In the genomic region with DNA sequence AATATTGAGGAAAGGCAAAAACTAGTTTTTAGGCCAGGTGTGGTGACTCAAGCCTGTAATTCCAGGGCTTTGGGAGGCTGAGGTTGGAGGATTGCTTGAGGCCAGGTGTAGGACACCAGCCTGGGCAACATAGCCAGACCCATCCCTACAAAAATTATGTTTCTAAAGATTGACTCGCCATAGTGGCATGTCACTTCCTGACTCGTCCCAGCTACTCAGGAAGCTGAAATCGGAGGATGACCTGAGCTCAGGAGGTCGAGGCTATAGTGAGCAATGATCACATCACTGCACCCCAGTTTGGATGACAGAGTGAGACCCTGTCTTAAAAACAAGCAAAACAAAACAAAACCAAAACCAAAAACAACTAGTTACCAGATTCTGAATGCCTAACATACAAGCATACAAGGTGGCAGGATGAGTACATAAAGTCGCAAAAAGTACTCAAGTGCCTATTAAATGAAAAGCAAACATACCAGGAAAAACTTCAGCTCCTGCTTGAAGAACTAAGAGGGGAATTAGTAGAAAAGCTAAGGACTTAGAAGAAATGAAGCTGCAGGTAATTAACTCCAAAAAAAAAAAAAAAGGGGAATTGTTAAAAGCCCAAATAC, we compare ENCODE assay signal across 15 cellular contexts. TPM values are rescaled to one million over a fixed set of nuclear protein-coding genes. Genes with fewer than 3 reads are reported as not detected.
DNase-seq lines count a peak whose midpoint lies in the region; TF ChIP-seq lines count a peak whose summit lies in the region.
"Had no signal": no experiment of that assay in that cellular context is flagged by ENCODE, and none has a peak within 500 bp of the region (broad histone marks: within the 10 kb centered on the region; RNA-seq: fewer than 3 reads in every experiment).

No MANE protein-coding gene starts in this region.

- POLR2A ChIA-PET in CD8-positive, alpha-beta memory T cell (lab: Charles Lee) = no interaction called here

- DNase-seq in activated T-cell treated with anti-CD3 and anti-CD28 coated beads, Interleukin-2, amount 50 U/mL, for 24 hours = no peak
- no peak for DNase-seq in activated T-cell treated with anti-CD3 and anti-CD28 coated beads, Interleukin-2, amount 50 U/mL, for 1 hour
- DNase-seq in NCI-H226 (peak; percentile 11), dermis blood vessel endothelial cell (peak; percentile 26), NCI-H1694 treated with DMSO at 0.1 percent for 48 hours (lab: John Stamatoyannopoulos, UW) (no peak), LoVo (ENCODE audit: low spot score) (no peak)
- no peak for DNase-seq in CD8-positive, alpha-beta memory T cell
- DNase-seq: GF-D8, heart right ventricle, mesendoderm, NCI-H1930, retina, T1000 had no signal

- H3K27me3 ChIP-seq in neutrophil = no peaks in the 10 kb centered on the region
- H3K27me3 ChIP-seq in CD8-positive, alpha-beta memory T cell (ENCODE audit: insufficient read depth, low read length, poor library complexity, severe bottlenecking) = no peaks in the 10 kb centered on the region
- H3K27me3 ChIP-seq: heart right ventricle, tibial nerve had no signal

- H3K27me3 Mint-ChIP-seq in activated T-cell treated with anti-CD3 and anti-CD28 coated beads, Interleukin-2, amount 50 U/mL, for 24 hours = no peaks in the 10 kb centered on the region
- no peaks in the 10 kb centered on the region for H3K27me3 Mint-ChIP-seq in CD8-positive, alpha-beta memory T cell

- no peak overlapping the region for H3K4me3 Mint-ChIP-seq in activated T-cell treated with anti-CD3 and anti-CD28 coated beads, Interleukin-2, amount 50 U/mL, for 24 hours
- H3K4me3 Mint-ChIP-seq in CD8-positive, alpha-beta memory T cell = peak overlapping the region in 1 of 7 donors; percentile 6

- peak overlapping the region; percentile 81 for H3K27ac Mint-ChIP-seq in activated T-cell treated with anti-CD3 and anti-CD28 coated beads, Interleukin-2, amount 50 U/mL, for 24 hours
- H3K27ac Mint-ChIP-seq in CD8-positive, alpha-beta memory T cell = peak overlapping the region in 4 of 8 donors; percentile 57 to 86 (median 76)

- H3K4me1 ChIP-seq in neutrophil (ENCODE audit: control insufficient read depth in 1 of 2, insufficient read depth in 1 of 2, low read depth in 1 of 2, low read length in 1 of 2) = peaks cover 7 to 9% of the 10 kb centered on the region in 2 experiments
- no peaks in the 10 kb centered on the region for H3K4me1 ChIP-seq in CD8-positive, alpha-beta memory T cell (ENCODE audit: insufficient read depth, low read length)
- H3K4me1 ChIP-seq: tibial nerve had no signal

- H3K4me1 Mint-ChIP-seq in activated T-cell treated with anti-CD3 and anti-CD28 coated beads, Interleukin-2, amount 50 U/mL, for 24 hours (ENCODE audit: low read depth) = peaks cover 20% of the 10 kb centered on the region
- H3K4me1 Mint-ChIP-seq in CD8-positive, alpha-beta memory T cell = peaks cover 6 to 24% (median 22%) of the 10 kb centered on the region in 3 donors

- H3K9me3 ChIP-seq in neutrophil = no peaks in the 10 kb centered on the region
- no peaks in the 10 kb centered on the region for H3K9me3 ChIP-seq in CD8-positive, alpha-beta memory T cell (ENCODE audit: low read length)
- H3K9me3 ChIP-seq: heart right ventricle, tibial nerve had no signal

- H3K36me3 ChIP-seq in neutrophil = peaks cover 25% of the 10 kb centered on the region
- H3K36me3 ChIP-seq in CD8-positive, alpha-beta memory T cell (ENCODE audit: insufficient read depth, low read length) = no peaks in the 10 kb centered on the region

- no peaks in the 10 kb centered on the region for H3K9me3 Mint-ChIP-seq in activated T-cell treated with anti-CD3 and anti-CD28 coated beads, Interleukin-2, amount 50 U/mL, for 24 hours
- no peaks in the 10 kb centered on the region for H3K9me3 Mint-ChIP-seq in CD8-positive, alpha-beta memory T cell

- H3K36me3 Mint-ChIP-seq in activated T-cell treated with anti-CD3 and anti-CD28 coated beads, Interleukin-2, amount 50 U/mL, for 24 hours (ENCODE audit: low read depth) = peaks cover 87% of the 10 kb centered on the region
- H3K36me3 Mint-ChIP-seq in CD8-positive, alpha-beta memory T cell = peaks cover 8 to 61% (median 9%) of the 10 kb centered on the region in 3 donors

- H3K27ac ChIP-seq in neutrophil = peak overlapping the region; percentile 57
- no peak overlapping the region for H3K27ac ChIP-seq in CD8-positive, alpha-beta memory T cell (ENCODE audit: low read depth, low read length)
- H3K27ac ChIP-seq: heart right ventricle, tibial nerve had no signal

- CTCF ChIA-PET in CD8-positive, alpha-beta memory T cell (lab: Charles Lee) = no interaction called here

- H3K4me3 ChIP-seq in neutrophil (ENCODE audit: low read depth in 1 of 2, low read length in 1 of 2) = no peak overlapping the region
- no peak overlapping the region for H3K4me3 ChIP-seq in CD8-positive, alpha-beta memory T cell (ENCODE audit: low read length)
- H3K4me3 ChIP-seq: heart right ventricle, tibial nerve had no signal

- no peak for TF ChIP-seq CTCF in neutrophil (IDR thresholded peaks at IDR 0.05)

RNA-seq across cellular contexts. Expression of a gene that starts 14.1 kb away (rescaled TPM):
- 8.7 and 8.8 TPM in 2 replicates for total RNA-seq in dermis blood vessel endothelial cell
- total RNA-seq in CD8-positive, alpha-beta memory T cell = 10 to 100 TPM; 15.7 to 16.4 TPM
- polyA plus RNA-seq in CD8-positive, alpha-beta memory T cell = 13.0 TPM

RNA-seq across cellular contexts. Expression of a gene that starts 34.0 kb away (rescaled TPM):
- total RNA-seq in dermis blood vessel endothelial cell = 31.3 and 61.8 TPM in 2 replicates
- total RNA-seq in CD8-positive, alpha-beta memory T cell = 10 to 100 TPM; 35.8 to 36.6 TPM
- polyA plus RNA-seq in CD8-positive, alpha-beta memory T cell = 1.5 TPM

RNA-seq across cellular contexts. Expression of a gene that starts 35.2 kb away (rescaled TPM):
- total RNA-seq in dermis blood vessel endothelial cell = 3.5 and 3.9 TPM in 2 replicates
- 1 to 10 TPM; 1.4 to 1.8 TPM for total RNA-seq in CD8-positive, alpha-beta memory T cell
- 1.7 TPM for polyA plus RNA-seq in CD8-positive, alpha-beta memory T cell

Comparison
In these comparisons a context has a peak if more than half of its experiments do, and no peak if none do; other contexts are left out.
1. DNase-seq: peak in NCI-H226 (single experiment) and dermis blood vessel endothelial cell (single experiment); none in activated T-cell treated with anti-CD3 and anti-CD28 coated beads, Interleukin-2, amount 50 U/mL, for 24 hours (single experiment), activated T-cell treated with anti-CD3 and anti-CD28 coated beads, Interleukin-2, amount 50 U/mL, for 1 hour (single experiment), NCI-H1694 treated with DMSO at 0.1 percent for 48 hours (single experiment), LoVo (single experiment) and CD8-positive, alpha-beta memory T cell (0 of 5).